9 cellular contexts compared by ENCODE assay signal in genomic region chr3:145776782-145777408, GRCh38.
A peak's percentile ranks its signal among the peaks of the same experiment; 100 is the strongest.
DNase-seq lines count a peak whose midpoint lies in the region; ATAC-seq lines count a peak whose summit lies in the region.
"Had no signal": no experiment of that assay in that cellular context is flagged by ENCODE, and none has a peak within 500 bp of the region (broad histone marks: within the 10 kb centered on the region; RNA-seq: fewer than 3 reads in every experiment).

No MANE protein-coding gene starts in this region.

- H3K9me3 Mint-ChIP-seq in activated CD8-positive, alpha-beta memory T cell treated with anti-CD3 and anti-CD28 coated beads, Interleukin-2, amount 10 ng/mL, durations not matched to agents 7 days and 5 days (ENCODE audit: low read depth) = peaks cover 2% of the 10 kb centered on the region

- H3K27me3 Mint-ChIP-seq in activated CD8-positive, alpha-beta memory T cell treated with anti-CD3 and anti-CD28 coated beads, Interleukin-2, amount 10 ng/mL, durations not matched to agents 7 days and 5 days = no peaks in the 10 kb centered on the region
- H3K27me3 Mint-ChIP-seq: activated B cell treated with CpG ODN at 0.5 μM for 24 hours had no signal

- DNase-seq in COLO829 (ENCODE audit: low spot score) = peak; percentile 68
- peak; percentile 55 for DNase-seq in NCI-H69 (lab: John Stamatoyannopoulos, UW)
- DNase-seq in dermis blood vessel endothelial cell = peak; percentile 84
- peak; percentile 28 for DNase-seq in mucosa of gallbladder (ENCODE audit: low spot score)
- DNase-seq in activated CD8-positive, alpha-beta memory T cell treated with anti-CD3 and anti-CD28 coated beads, Interleukin-2, amount 10 ng/mL, durations not matched to agents 7 days and 5 days = no peak
- DNase-seq in NCI-H2029 (lab: John Stamatoyannopoulos, UW) = no peak
- DNase-seq: activated B cell treated with CpG ODN at 0.5 μM for 24 hours had no signal

- CTCF ChIA-PET in activated CD8-positive, alpha-beta memory T cell treated with anti-CD3 and anti-CD28 coated beads, Interleukin-2, amount 10 ng/mL, durations not matched to agents 7 days and 5 days (lab: Charles Lee) = interaction anchor here (1.0 kb wide), 1 partner anchor 9 kb away, joined by 3 read pairs; no protein-coding TSS in a partner anchor

- ATAC-seq in GM18499 (IDR thresholded peaks at IDR 0.05; ENCODE audit: insufficient read depth, unreplicated experiment) (peak; percentile 51), HG03159 (IDR thresholded peaks at IDR 0.05; ENCODE audit: unreplicated experiment) (peak; percentile 77)
- ATAC-seq in activated CD8-positive, alpha-beta memory T cell treated with anti-CD3 and anti-CD28 coated beads, Interleukin-2, amount 10 ng/mL, durations not matched to agents 7 days and 5 days = no peak

- H3K36me3 Mint-ChIP-seq in activated CD8-positive, alpha-beta memory T cell treated with anti-CD3 and anti-CD28 coated beads, Interleukin-2, amount 10 ng/mL, durations not matched to agents 7 days and 5 days = no peaks in the 10 kb centered on the region

- no peak overlapping the region for H3K27ac Mint-ChIP-seq in activated CD8-positive, alpha-beta memory T cell treated with anti-CD3 and anti-CD28 coated beads, Interleukin-2, amount 10 ng/mL, durations not matched to agents 7 days and 5 days
- H3K27ac Mint-ChIP-seq: activated B cell treated with CpG ODN at 0.5 μM for 24 hours had no signal

- H3K4me1 Mint-ChIP-seq in activated CD8-positive, alpha-beta memory T cell treated with anti-CD3 and anti-CD28 coated beads, Interleukin-2, amount 10 ng/mL, durations not matched to agents 7 days and 5 days = no peaks in the 10 kb centered on the region
- H3K4me1 Mint-ChIP-seq: activated B cell treated with CpG ODN at 0.5 μM for 24 hours had no signal

- H3K4me3 Mint-ChIP-seq in activated CD8-positive, alpha-beta memory T cell treated with anti-CD3 and anti-CD28 coated beads, Interleukin-2, amount 10 ng/mL, durations not matched to agents 7 days and 5 days = no peak overlapping the region
- H3K4me3 Mint-ChIP-seq: activated B cell treated with CpG ODN at 0.5 μM for 24 hours had no signal

Comparison
In these comparisons a context has a peak if more than half of its experiments do, and no peak if none do; other contexts are left out.
1. DNase-seq: peak in COLO829 (single experiment), NCI-H69 (single experiment), dermis blood vessel endothelial cell (single experiment) and mucosa of gallbladder (single experiment); none in activated CD8-positive, alpha-beta memory T cell treated with anti-CD3 and anti-CD28 coated beads, Interleukin-2, amount 10 ng/mL, durations not matched to agents 7 days and 5 days (single experiment) and NCI-H2029 (single experiment).